8 cellular contexts compared by ENCODE assay signal in the genomic region with DNA sequence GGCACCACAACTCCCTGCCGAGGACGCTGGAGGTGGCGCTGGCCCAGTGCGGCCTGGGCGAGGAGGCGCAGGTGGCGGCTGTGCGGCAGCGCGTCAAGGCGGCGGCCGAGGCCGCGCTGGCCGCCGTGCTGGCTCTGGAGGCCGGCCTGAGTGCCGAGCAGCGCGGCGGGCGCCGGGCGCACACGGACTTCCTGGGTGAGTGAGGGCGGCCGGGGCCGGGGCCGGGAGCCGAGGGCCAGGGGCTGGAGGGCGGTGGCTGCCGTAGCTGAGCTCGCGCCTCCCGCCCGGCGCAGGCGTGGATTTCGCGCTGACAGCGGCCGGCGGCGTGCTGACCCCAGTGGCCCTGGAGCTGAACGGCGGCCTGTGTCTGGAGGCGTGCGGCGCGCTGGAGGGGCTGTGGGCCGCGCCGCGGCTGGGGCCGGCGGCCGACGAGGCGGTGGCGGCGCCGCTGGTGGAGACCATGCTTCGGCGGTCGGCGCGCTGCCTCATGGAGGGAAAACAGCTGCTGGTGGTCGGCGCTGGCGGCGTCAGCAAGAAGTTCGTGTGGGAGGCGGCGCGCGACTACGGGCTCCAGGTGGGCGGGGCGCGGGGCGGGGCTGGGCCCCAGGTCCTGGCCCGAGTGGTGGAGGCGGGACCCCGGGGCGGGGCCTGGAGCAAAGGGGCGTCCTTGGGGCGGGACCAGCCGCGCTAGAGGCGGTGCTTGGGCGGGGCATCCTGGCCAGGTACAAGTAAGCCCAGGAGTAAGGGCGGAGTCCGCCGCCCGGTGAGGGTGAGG. TPM values are rescaled to one million over a fixed set of nuclear protein-coding genes. Genes with fewer than 3 reads are reported as not detected.
A peak's percentile ranks its signal among the peaks of the same experiment; 100 is the strongest.
DNase-seq lines count a peak whose midpoint lies in the region; ATAC-seq and TF ChIP-seq lines count a peak whose summit lies in the region.

No MANE protein-coding gene starts in this region.

- WGBS in adrenal gland, 4 donors: 0 to 3% (median 1%) methylated on average over 4 to 96 of the region's 96 CpGs
- 2% methylated on average over 63 of the region's 96 CpGs for WGBS in prostate gland

- H3K4me1 ChIP-seq in adrenal gland (replicated peaks in 1 of 2) (peaks cover 6 to 7% of the 10 kb centered on the region in 2 donors), prostate gland (replicated peaks) (peaks cover 11% of the 10 kb centered on the region)

- peak; percentile 15 to 55 for TF ChIP-seq POLR2A in adrenal gland (IDR thresholded peaks at IDR 0.05)
- TF ChIP-seq POLR2A in prostate gland (IDR thresholded peaks at IDR 0.05): peak; percentile 83

- TF ChIP-seq CTCF in GM12865 (IDR thresholded peaks at IDR 0.05; ENCODE audit: insufficient read depth, low read depth, low read length, missing control alignments): no peak
- peak in 2 of 6 experiments; percentile 6 to 35 for TF ChIP-seq CTCF in adrenal gland (IDR thresholded peaks at IDR 0.05)
- TF ChIP-seq CTCF in prostate gland (IDR thresholded peaks at IDR 0.05): peak in 2 of 4 experiments; percentile 34 to 40

- H3K27me3 ChIP-seq in adrenal gland: no peaks in the 10 kb centered on the region
- no peaks in the 10 kb centered on the region for H3K27me3 ChIP-seq in prostate gland (replicated peaks; ENCODE audit: insufficient read depth)

- H3K27ac ChIP-seq in adrenal gland (peak overlapping the region; percentile 75 to 98 (median 89)), prostate gland (peak overlapping the region; percentile 87 to 91)

- peak; percentile 90 for ATAC-seq in HG02798 (IDR thresholded peaks at IDR 0.05; ENCODE audit: poor library complexity, unreplicated experiment)
- ATAC-seq in left cardiac atrium: peak; percentile 93 to 94

- H3K4me3 ChIP-seq in GM12865 (ENCODE audit: low read depth, low read length): peak overlapping the region; percentile 41
- peak overlapping the region in 3 of 4 donors; percentile 7 to 81 (median 56) for H3K4me3 ChIP-seq in adrenal gland
- peak overlapping the region; percentile 56 to 70 for H3K4me3 ChIP-seq in prostate gland

- DNase-seq in GM12865 (ENCODE audit: low read depth): peak; percentile 97
- peak; percentile 98 for DNase-seq in NCI-H146 (lab: John Stamatoyannopoulos, UW)
- peak; percentile 98 for DNase-seq in T follicular helper cell (ENCODE audit: low read depth)
- DNase-seq in adrenal gland: peak; percentile 94 to 97 (median 96)
- peak; percentile 97 for DNase-seq in left cardiac atrium
- peak; percentile 96 for DNase-seq in prostate gland (ENCODE audit: low spot score)
- DNase-seq in ureter (ENCODE audit: low spot score): peak; percentile 97

- H3K36me3 ChIP-seq in adrenal gland (replicated peaks in 1 of 2) (no peaks in the 10 kb centered on the region), prostate gland (no peaks in the 10 kb centered on the region)

- intact Hi-C loops in adrenal gland (cut with DNase I): no loop called here
- intact Hi-C loops in left cardiac atrium (cut with DNase I): no loop called here
- intact Hi-C loops in prostate gland (cut with DNase I): no loop called here

- H3K9me3 ChIP-seq in adrenal gland (replicated peaks in 1 of 3): no peaks in the 10 kb centered on the region
- no peaks in the 10 kb centered on the region for H3K9me3 ChIP-seq in prostate gland

RNA-seq across cellular contexts. Expression of a gene that starts 5.4 kb away (rescaled TPM):
- under 1 TPM in 7 of 8 donors, not detected in 1; 0.10 to 0.80 (median 0.32) TPM for total RNA-seq in adrenal gland
- under 1 TPM; 0.37 to 0.56 (median 0.51) TPM for polyA plus RNA-seq in adrenal gland
- 10 to 100 TPM in 1 of 2 donors, 1 to 10 TPM in 1; 6.6 to 11.9 TPM for total RNA-seq in left cardiac atrium
- total RNA-seq in prostate gland: 1 to 10 TPM in 1 of 2 donors, under 1 TPM in 1; 0.91 to 1.0 TPM
- 1.3 TPM for total RNA-seq in ureter

RNA-seq across cellular contexts. Expression of a gene that starts 7.5 kb away (rescaled TPM):
- total RNA-seq in adrenal gland (10 to 100 TPM; 37.4 to 96.6 (median 50.0) TPM), left cardiac atrium (10 to 100 TPM; 25.5 to 31.0 TPM), prostate gland (10 to 100 TPM; 54.5 to 72.9 TPM), ureter (44.8 TPM)
- 100 to 1,000 TPM in 1 of 3 donors, 10 to 100 TPM in 2; 36.6 to 111 (median 78.6) TPM for polyA plus RNA-seq in adrenal gland

RNA-seq across cellular contexts. Expression of a gene that starts 16.6 kb away (rescaled TPM):
- total RNA-seq in adrenal gland (1 to 10 TPM; 1.2 to 7.5 (median 3.9) TPM), left cardiac atrium (1 to 10 TPM; 1.8 to 4.7 TPM), prostate gland (1 to 10 TPM; 2.9 to 5.9 TPM), ureter (6.4 TPM)
- polyA plus RNA-seq in adrenal gland: 10 to 100 TPM in 1 of 3 donors, 1 to 10 TPM in 1, under 1 TPM in 1; 0.57 to 13.4 (median 8.0) TPM

RNA-seq across cellular contexts. Expression of a gene that starts 16.9 kb away (rescaled TPM):
- total RNA-seq in adrenal gland (1 to 10 TPM in 6 of 8 donors, under 1 TPM in 1, not detected in 1; 0.49 to 9.1 (median 3.7) TPM), left cardiac atrium (1 to 10 TPM; 2.4 to 2.8 TPM), prostate gland (1 to 10 TPM; 3.7 to 6.5 TPM), ureter (3.6 TPM)
- polyA plus RNA-seq in adrenal gland: 10 to 100 TPM in 1 of 3 donors, 1 to 10 TPM in 1, under 1 TPM in 1; 0.35 to 16.5 (median 4.6) TPM

RNA-seq across cellular contexts. Expression of a gene that starts 19.2 kb away (rescaled TPM):
- total RNA-seq in adrenal gland (100 to 1,000 TPM; 126 to 289 (median 161) TPM), left cardiac atrium (10 to 100 TPM; 86.7 to 94.1 TPM), prostate gland (100 to 1,000 TPM; 168 to 215 TPM), ureter (124 TPM)
- 100 to 1,000 TPM; 105 to 140 (median 116) TPM for polyA plus RNA-seq in adrenal gland

Comparison
In these comparisons a context has a peak if more than half of its experiments do, and no peak if none do; other contexts are left out.
1. Peak in every context shown above with its lines: DNase-seq, ATAC-seq, H3K4me3 ChIP-seq and H3K27ac ChIP-seq.